16 cellular contexts compared by ENCODE assay signal in genomic region chr1:22892789-22893188, GRCh38.
DNase-seq lines count a peak whose midpoint lies in the region.
"Had no signal": no experiment of that assay in that cellular context is flagged by ENCODE, and none has a peak within 500 bp of the region (broad histone marks: within the 10 kb centered on the region; RNA-seq: fewer than 3 reads in every experiment).

No MANE protein-coding gene starts in this region.

- no peaks in the 10 kb centered on the region for H3K4me1 Mint-ChIP-seq in activated T-cell treated with anti-CD3 and anti-CD28 coated beads, Interleukin-2, amount 50 U/mL, for 24 hours (ENCODE audit: low read depth)
- H3K4me1 Mint-ChIP-seq: T-cell had no signal

- no peak overlapping the region for H3K9ac ChIP-seq in BLaER1

- H4K20me1 ChIP-seq in BLaER1, result no peaks in the 10 kb centered on the region

- DNase-seq in DMS53 treated with DMSO at 0.1 percent for 48 hours (lab: John Stamatoyannopoulos, UW; ENCODE audit: unreplicated experiment) (peak; percentile 32), DMS53 (lab: John Stamatoyannopoulos, UW) (no peak), NCI-H2171 treated with DMSO at 0.1 percent for 48 hours (lab: John Stamatoyannopoulos, UW) (peak; percentile 48), NCI-H2171 (lab: John Stamatoyannopoulos, UW) (no peak), SKM-1 (lab: John Stamatoyannopoulos, UW; ENCODE audit: unreplicated experiment) (peak; percentile 62), SW480 (ENCODE audit: low spot score) (no peak)
- DNase-seq in activated T-cell treated with anti-CD3 and anti-CD28 coated beads, Interleukin-2, amount 50 U/mL, for 24 hours, result no peak
- DNase-seq: 8988T, NCI-H1048, NCI-H187 treated with DMSO at 0.1 percent for 48 hours, NCI-H524 treated with DMSO at 0.1 percent for 48 hours, T-cell, T-helper 9 cell had no signal

- H3K27me3 ChIP-seq in BLaER1, result no peaks in the 10 kb centered on the region

- H3K9me3 Mint-ChIP-seq in activated T-cell treated with anti-CD3 and anti-CD28 coated beads, Interleukin-2, amount 50 U/mL, for 24 hours, result no peaks in the 10 kb centered on the region
- H3K9me3 Mint-ChIP-seq: T-cell had no signal

- peaks cover 23% of the 10 kb centered on the region for H3K27me3 Mint-ChIP-seq in activated T-cell treated with anti-CD3 and anti-CD28 coated beads, Interleukin-2, amount 50 U/mL, for 24 hours

- no peaks in the 10 kb centered on the region for H3K36me3 ChIP-seq in BLaER1

- H3K27ac Mint-ChIP-seq in activated T-cell treated with anti-CD3 and anti-CD28 coated beads, Interleukin-2, amount 50 U/mL, for 24 hours, result no peak overlapping the region
- H3K27ac Mint-ChIP-seq: T-cell had no signal

- no peaks in the 10 kb centered on the region for H3K9me3 ChIP-seq in BLaER1

- no peak overlapping the region for H3K27ac ChIP-seq in BLaER1
- H3K27ac ChIP-seq: VCaP had no signal

- H3K4me1 ChIP-seq in BLaER1, result peaks cover 17% of the 10 kb centered on the region

- H3K36me3 Mint-ChIP-seq in activated T-cell treated with anti-CD3 and anti-CD28 coated beads, Interleukin-2, amount 50 U/mL, for 24 hours (ENCODE audit: low read depth), result no peaks in the 10 kb centered on the region
- H3K36me3 Mint-ChIP-seq: T-cell had no signal

- peak overlapping the region; percentile 30 for H3K4me2 ChIP-seq in BLaER1

- no peak overlapping the region for H3K4me3 Mint-ChIP-seq in activated T-cell treated with anti-CD3 and anti-CD28 coated beads, Interleukin-2, amount 50 U/mL, for 24 hours
- H3K4me3 Mint-ChIP-seq: T-cell had no signal

- no peak overlapping the region for H3K4me3 ChIP-seq in BLaER1
- H3K4me3 ChIP-seq: K562 had no signal

Comparison
In these comparisons a context has a peak if more than half of its experiments do, and no peak if none do; other contexts are left out.
1. DNase-seq: peak in DMS53 treated with DMSO at 0.1 percent for 48 hours (single experiment), NCI-H2171 treated with DMSO at 0.1 percent for 48 hours (single experiment) and SKM-1 (single experiment); none in DMS53 (single experiment), NCI-H2171 (single experiment), activated T-cell treated with anti-CD3 and anti-CD28 coated beads, Interleukin-2, amount 50 U/mL, for 24 hours (single experiment) and SW480 (single experiment).